In the genomic region with DNA sequence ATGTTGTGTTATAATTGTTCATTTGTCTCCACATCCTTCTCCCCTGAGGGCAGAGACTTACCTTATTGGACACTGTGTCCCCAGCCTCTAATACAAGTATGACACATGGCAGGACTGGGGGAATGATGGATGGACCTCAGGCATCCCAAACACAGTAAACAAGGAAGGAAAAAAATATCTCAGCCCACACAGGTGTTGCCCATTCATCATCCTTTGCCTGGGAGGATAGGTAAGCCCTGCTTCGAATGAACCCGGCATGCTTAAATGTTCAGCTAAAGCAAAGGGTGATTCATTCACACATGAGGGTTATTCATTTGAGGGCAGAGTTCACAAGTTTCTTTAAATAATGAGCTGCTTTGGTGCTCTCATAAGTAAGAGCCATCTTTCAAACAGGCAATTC, we compare ENCODE assay signal across 27 cellular contexts.
"Had no signal": no experiment of that assay in that cellular context is flagged by ENCODE, and none has a peak within 500 bp of the region (broad histone marks: within the 10 kb centered on the region; RNA-seq: fewer than 3 reads in every experiment).

No MANE protein-coding gene starts in this region.

- FAIRE-seq: endothelial cell of umbilical vein, frontal cortex had no signal

- H3K9ac ChIP-seq: neural progenitor cell, parathyroid adenoma had no signal

- H3K36me3 Mint-ChIP-seq: memory B cell, naive B cell had no signal

- H3K9me3 ChIP-seq: esophagus squamous epithelium, lower lobe of right lung, mucosa of descending colon, spleen, testis, tibial artery had no signal

- H2AFZ ChIP-seq: neural progenitor cell, parathyroid adenoma had no signal

- H3K36me3 ChIP-seq: esophagus squamous epithelium, lower lobe of right lung, neural progenitor cell, tibial artery had no signal

- H3K27me3 Mint-ChIP-seq: progenitor cell of endocrine pancreas; stimulated activated memory B cell treated with anti-CD40 and anti-IgM and Interleukin-4, amounts not matched to agents 10 μg/mL and 1 μg/mL and 100 μg/mL, for 72 hours had no signal

- H3K27ac Mint-ChIP-seq: memory B cell; naive B cell; nephron; neural progenitor cell; progenitor cell of endocrine pancreas; stimulated activated memory B cell treated with anti-CD40 and anti-IgM and Interleukin-4, amounts not matched to agents 10 μg/mL and 1 μg/mL and 100 μg/mL, for 72 hours; type B pancreatic cell had no signal

- H3K4me3 Mint-ChIP-seq: memory B cell; naive B cell; nephron; neural progenitor cell; stimulated activated memory B cell treated with anti-CD40 and anti-IgM and Interleukin-4, amounts not matched to agents 10 μg/mL and 1 μg/mL and 100 μg/mL, for 72 hours; type B pancreatic cell had no signal

- DNase-seq: dermis blood vessel endothelial cell; effector memory CD4-positive, alpha-beta T cell; erythroblast; esophagus squamous epithelium; left colon; left ventricle myocardium superior; lower lobe of right lung; mucosa of descending colon; naive B cell; right cardiac atrium; spleen; stimulated activated CD4-positive, alpha-beta T cell treated with anti-CD3 and anti-CD28 coated beads, Interleukin-4, amount 100 ng/mL, for 4 hours; stimulated activated naive CD8-positive, alpha-beta T cell treated with anti-CD3 and anti-CD28 coated beads, Interleukin-15, Interleukin-2, amounts not matched to agents 100 U/mL and 50 U/mL, for 24 hours; substantia nigra; testis; tibial artery had no signal

- H3K27ac ChIP-seq: coronary artery, esophagus squamous epithelium, lower lobe of right lung, neural progenitor cell, parathyroid adenoma, skin epidermis, spleen, testis, tibial artery had no signal

- ATAC-seq: left colon; left ventricle myocardium superior; lower lobe of right lung; mucosa of descending colon; right cardiac atrium; stimulated activated memory B cell treated with anti-CD40 and anti-IgM and Interleukin-4, amounts not matched to agents 10 μg/mL and 1 μg/mL and 100 μg/mL, for 72 hours; stimulated activated naive CD8-positive, alpha-beta T cell treated with anti-CD3 and anti-CD28 coated beads, Interleukin-15, Interleukin-2, amounts not matched to agents 100 U/mL and 50 U/mL, for 24 hours had no signal

- H3K27me3 ChIP-seq: esophagus squamous epithelium, neural progenitor cell, spleen, testis, tibial artery had no signal

- H3K4me1 Mint-ChIP-seq: memory B cell; stimulated activated memory B cell treated with anti-CD40 and anti-IgM and Interleukin-4, amounts not matched to agents 10 μg/mL and 1 μg/mL and 100 μg/mL, for 72 hours had no signal

- H3K4me3 ChIP-seq: coronary artery, esophagus squamous epithelium, lower lobe of right lung, mucosa of descending colon, neural progenitor cell, skin epidermis, spleen, testis, tibial artery had no signal

- H3K4me1 ChIP-seq: esophagus squamous epithelium, lower lobe of right lung, parathyroid adenoma, spleen, testis had no signal

- H3K4me2 ChIP-seq: neural progenitor cell had no signal

- H3K9me3 Mint-ChIP-seq: memory B cell; naive B cell; nephron; neural progenitor cell; stimulated activated memory B cell treated with anti-CD40 and anti-IgM and Interleukin-4, amounts not matched to agents 10 μg/mL and 1 μg/mL and 100 μg/mL, for 72 hours; type B pancreatic cell had no signal

- H3K79me2 ChIP-seq: parathyroid adenoma had no signal
